Comparison of ENCODE assay signal across 33 cellular contexts in the genomic region with DNA sequence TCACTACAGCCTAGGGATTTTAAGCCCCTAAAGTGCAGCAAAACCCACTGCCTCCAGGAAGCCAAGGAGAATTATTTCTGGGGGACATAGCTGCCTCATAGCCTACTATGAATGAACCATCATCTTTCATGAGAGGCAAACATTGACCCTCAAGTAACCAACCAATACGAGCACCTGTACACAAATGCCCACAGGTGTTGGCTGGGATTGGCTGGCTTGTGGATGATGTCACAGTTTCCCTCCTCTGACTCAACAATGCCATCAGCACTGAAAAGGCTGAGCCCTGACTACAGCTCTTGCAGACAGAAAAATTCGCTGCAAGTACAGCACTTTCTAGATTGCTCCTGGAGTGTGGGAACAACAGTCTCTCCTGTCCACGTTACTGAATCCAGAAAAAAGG. TPM values are rescaled to one million over a fixed set of nuclear protein-coding genes. Genes with fewer than 3 reads are reported as not detected.
"Had no signal": no experiment of that assay in that cellular context is flagged by ENCODE, and none has a peak within 500 bp of the region (broad histone marks: within the 10 kb centered on the region; RNA-seq: fewer than 3 reads in every experiment).

TSS of gene HMGB4 (plus strand) at position 301 of the 400 bp plus-strand sequence. CDS start 113 bp downstream, outside the sequence.

- H3K4me3 Mint-ChIP-seq: dendritic cell treated with granulocyte-macrophage colony-stimulating factor and Interleukin-4, amounts not matched to agents 40 ng/mL and 50 ng/mL, for 4 days; effector memory CD8-positive, alpha-beta T cell; endodermal cell had no signal

- H3K27me3 ChIP-seq: gastrocnemius medialis had no signal

- DNase-seq: effector CD8-positive, alpha-beta T cell; effector memory CD8-positive, alpha-beta T cell; endodermal cell; erythroblast; esophagus squamous epithelium; foreskin fibroblast; foreskin melanocyte; gastrocnemius medialis; glutamatergic neuron; head of caudate nucleus; heart right ventricle; hippocampal formation; left cardiac atrium; left lung; left ventricle myocardium superior; lower lobe of right lung; mesenchymal stem cell; midbrain; mucosa of descending colon had no signal

- H3K4me1 ChIP-seq: gastrocnemius medialis, heart right ventricle, left lung, lower lobe of right lung had no signal

- H3K36me3 ChIP-seq: esophagus squamous epithelium, gastrocnemius medialis, heart right ventricle, left lung, lower lobe of right lung had no signal

- FAIRE-seq: colon, endometrium, islet of Langerhans, keratinocyte had no signal

- H3K9me3 ChIP-seq: gastrocnemius medialis, left lung, lower lobe of right lung, mucosa of descending colon had no signal

- H3K4me3 ChIP-seq: coronary artery, esophagus squamous epithelium, gastrocnemius medialis, heart right ventricle, left lung, lower lobe of right lung, mucosa of descending colon had no signal

- H3K9me3 Mint-ChIP-seq: dendritic cell treated with granulocyte-macrophage colony-stimulating factor and Interleukin-4, amounts not matched to agents 40 ng/mL and 50 ng/mL, for 4 days; effector memory CD8-positive, alpha-beta T cell had no signal

- H3K27ac ChIP-seq: coronary artery, epithelial cell of prostate, esophagus squamous epithelium, gastrocnemius medialis, heart right ventricle, left lung, lower lobe of right lung had no signal

- H3K27ac Mint-ChIP-seq: dendritic cell treated with granulocyte-macrophage colony-stimulating factor and Interleukin-4, amounts not matched to agents 40 ng/mL and 50 ng/mL, for 4 days; effector memory CD8-positive, alpha-beta T cell; endodermal cell had no signal

RNA-seq across cellular contexts. Expression of gene HMGB4, which starts in this region (rescaled TPM):
- total RNA-seq: dermis microvascular lymphatic vessel endothelial cell, endodermal cell, esophagus mucosa, esophagus squamous epithelium, gastrocnemius medialis, glomerular endothelial cell, heart right ventricle, kidney epithelial cell, left cardiac atrium, left lung, left ventricle myocardium superior, lower leg skin, lower lobe of right lung, lung microvascular endothelial cell, mucosa of descending colon, myocyte had no signal
- polyA plus RNA-seq: heart right ventricle, keratinocyte had no signal
